In genomic region chr5:5317976-5318375, GRCh38 we compare ENCODE assay signal across 21 cellular contexts.
"Had no signal": no experiment of that assay in that cellular context is flagged by ENCODE, and none has a peak within 500 bp of the region (broad histone marks: within the 10 kb centered on the region; RNA-seq: fewer than 3 reads in every experiment).

No MANE protein-coding gene starts in this region.

- H3K27me3 ChIP-seq: adrenal gland, Peyer's patch had no signal

- H3K36me3 Mint-ChIP-seq: activated naive CD8-positive, alpha-beta T cell treated with anti-CD3 and anti-CD28 coated beads, Interleukin-2, amount 10 ng/mL, durations not matched to agents 7 days and 5 days had no signal

- H3K4me3 Mint-ChIP-seq: activated CD8-positive, alpha-beta T cell treated with anti-CD3 and anti-CD28 coated beads, Interleukin-2, amount 10 ng/mL, durations not matched to agents 7 days and 5 days; activated naive CD8-positive, alpha-beta T cell treated with anti-CD3 and anti-CD28 coated beads, Interleukin-2, amount 10 ng/mL, durations not matched to agents 7 days and 5 days; T-helper 1 cell treated with Interleukin-12 subunit alpha and Interleukin-12 subunit beta and Interleukin-4 antibody, amounts not matched to agents 30 μg/mL and 1 μg/mL, for 36 hours; WTC11 had no signal

- H3K4me3 ChIP-seq: adrenal gland, Peyer's patch had no signal

- H3K4me1 Mint-ChIP-seq: activated naive CD8-positive, alpha-beta T cell treated with anti-CD3 and anti-CD28 coated beads, Interleukin-2, amount 10 ng/mL, durations not matched to agents 7 days and 5 days had no signal

- H3K9me3 ChIP-seq: adrenal gland, Peyer's patch had no signal

- H3K9me3 Mint-ChIP-seq: activated naive CD8-positive, alpha-beta T cell treated with anti-CD3 and anti-CD28 coated beads, Interleukin-2, amount 10 ng/mL, durations not matched to agents 7 days and 5 days had no signal

- H3K27ac ChIP-seq: adrenal gland, Peyer's patch, RWPE1 had no signal

- H3K36me3 ChIP-seq: adrenal gland, Peyer's patch had no signal

- H3K27ac Mint-ChIP-seq: activated CD8-positive, alpha-beta T cell treated with anti-CD3 and anti-CD28 coated beads, Interleukin-2, amount 10 ng/mL, durations not matched to agents 7 days and 5 days; activated naive CD8-positive, alpha-beta T cell treated with anti-CD3 and anti-CD28 coated beads, Interleukin-2, amount 10 ng/mL, durations not matched to agents 7 days and 5 days; T-helper 1 cell treated with Interleukin-12 subunit alpha and Interleukin-12 subunit beta and Interleukin-4 antibody, amounts not matched to agents 30 μg/mL and 1 μg/mL, for 36 hours; WTC11 had no signal

- H3K4me1 ChIP-seq: adrenal gland, Peyer's patch had no signal

- ATAC-seq: activated CD8-positive, alpha-beta T cell treated with anti-CD3 and anti-CD28 coated beads, Interleukin-2, amount 10 ng/mL, durations not matched to agents 7 days and 5 days; WTC11 had no signal

- DNase-seq: activated CD4-positive, alpha-beta T cell treated with anti-CD3 and anti-CD28 coated beads for 48 hours; activated CD4-positive, alpha-beta T cell treated with anti-CD3 and anti-CD28 coated beads, Interleukin-2, amount 50 U/mL, for 4 hours; activated CD4-positive, CD25-positive, alpha-beta regulatory T cell treated with anti-CD3 and anti-CD28 coated beads, Interleukin-2, amount 50 U/mL, for 72 hours; activated CD8-positive, alpha-beta memory T cell treated with anti-CD3 and anti-CD28 coated beads, Interleukin-2, amount 50 U/mL, for 48 hours; activated CD8-positive, alpha-beta T cell treated with anti-CD3 and anti-CD28 coated beads, Interleukin-2, amount 10 ng/mL, durations not matched to agents 7 days and 5 days; activated naive CD4-positive, alpha-beta T cell treated with anti-CD3 and anti-CD28 coated beads, Interleukin-2, amount 50 U/mL, for 16 hours; activated naive CD8-positive, alpha-beta T cell treated with anti-CD3 and anti-CD28 coated beads, Interleukin-2, amount 10 ng/mL, durations not matched to agents 7 days and 5 days; activated T-cell treated with anti-CD3 and anti-CD28 coated beads, Interleukin-2, amount 50 U/mL, for 1 hour; adrenal gland; Kasumi-1; KBM-7; NCI-H146; NCI-H187 treated with DMSO at 0.1 percent for 48 hours; NCI-H2171 treated with DMSO at 0.1 percent for 48 hours; NCI-H226; NCI-H526; Peyer's patch; SHP77 had no signal
